ENCODE assay signal across 10 cellular contexts in the genomic region with DNA sequence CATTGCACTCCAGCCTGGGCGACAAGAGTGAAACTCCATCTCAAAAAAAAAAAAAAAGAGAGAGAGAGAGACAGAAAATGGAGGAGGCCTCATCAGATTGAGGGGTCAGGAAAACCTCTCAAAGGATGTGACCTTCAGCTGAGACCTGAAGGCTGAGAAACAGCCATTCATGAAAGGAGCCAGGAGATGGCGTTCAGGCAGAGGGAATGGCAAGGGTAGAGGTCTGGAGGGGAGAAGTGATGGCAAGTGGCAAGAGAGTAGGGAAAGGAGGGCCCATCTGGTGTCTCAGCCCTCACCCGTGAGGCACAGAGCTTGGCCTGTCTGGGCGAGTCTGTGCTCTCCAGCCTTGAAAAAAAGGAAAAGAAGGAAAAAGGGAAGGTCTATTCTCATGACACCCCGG. TPM values are rescaled to one million over a fixed set of nuclear protein-coding genes. Genes with fewer than 3 reads are reported as not detected.
A peak's percentile ranks its signal among the peaks of the same experiment; 100 is the strongest.
DNase-seq lines count a peak whose midpoint lies in the region; ATAC-seq and TF ChIP-seq lines count a peak whose summit lies in the region.
"Had no signal": no experiment of that assay in that cellular context is flagged by ENCODE, and none has a peak within 500 bp of the region (broad histone marks: within the 10 kb centered on the region; RNA-seq: fewer than 3 reads in every experiment).

No MANE protein-coding gene starts in this region.

- in situ Hi-C loops in T47D (cut with HindIII; ENCODE audit: low pct_unique_long_range_greater_than_20kb, low sequenced_read_pairs) = no loop called here

- ATAC-seq in GM18502 (IDR thresholded peaks at IDR 0.05; ENCODE audit: poor library complexity, unreplicated experiment) (no peak), HG03159 (IDR thresholded peaks at IDR 0.05; ENCODE audit: unreplicated experiment) (no peak)

- DNase-seq in NCI-H1092 treated with DMSO at 0.1 percent for 48 hours (lab: John Stamatoyannopoulos, UW) (peak; percentile 32), T47D (ENCODE audit: low read depth in 1 of 2, low spot score in 1 of 2) (peak; percentile 66 to 67), lung microvascular endothelial cell (ENCODE audit: low read depth in 2 of 2) (peak; percentile 18 to 31), mesenteric fat pad (ENCODE audit: low spot score) (no peak)
- no peak for DNase-seq in activated naive CD4-positive, alpha-beta T cell treated with anti-CD3 and anti-CD28 coated beads, Interleukin-2, amount 50 U/mL, for 16 hours
- DNase-seq: naive B cell had no signal

- peak; percentile 43; the same call in 2 of the 3 replicates for TF ChIP-seq CTCF in GM12872 (IDR thresholded peaks at IDR 0.05; ENCODE audit: insufficient read depth, low read depth, low read length)

RNA-seq across cellular contexts. Expression of gene CAMK2A, which starts 17.0 kb away (rescaled TPM):
- not detected in 2 replicates for total RNA-seq in lung microvascular endothelial cell
- total RNA-seq in mesenteric fat pad = not detected
- total RNA-seq: T-helper 2 cell treated with Interferon-gamma antibody and Interleukin-4, amounts not matched to agents 100 ng/mL and 5 ng/mL, for 36 hours had no signal

RNA-seq across cellular contexts. Expression of gene ARSI, which starts 30.2 kb away (rescaled TPM):
- total RNA-seq in lung microvascular endothelial cell = 0.22 TPM in 1 of 2 replicates, not detected in the other
- total RNA-seq in mesenteric fat pad = 0.58 TPM
- total RNA-seq: T-helper 2 cell treated with Interferon-gamma antibody and Interleukin-4, amounts not matched to agents 100 ng/mL and 5 ng/mL, for 36 hours had no signal

Comparison
In these comparisons a context has a peak if more than half of its experiments do, and no peak if none do; other contexts are left out.
1. DNase-seq: peak in NCI-H1092 treated with DMSO at 0.1 percent for 48 hours (single experiment), T47D (2 of 2) and lung microvascular endothelial cell (2 of 2); none in mesenteric fat pad (single experiment) and activated naive CD4-positive, alpha-beta T cell treated with anti-CD3 and anti-CD28 coated beads, Interleukin-2, amount 50 U/mL, for 16 hours (single experiment).